15 cellular contexts compared by ENCODE assay signal in genomic region chr7:94115316-94115715, GRCh38.
"Had no signal": no experiment of that assay in that cellular context is flagged by ENCODE, and none has a peak within 500 bp of the region (broad histone marks: within the 10 kb centered on the region; RNA-seq: fewer than 3 reads in every experiment).

No MANE protein-coding gene starts in this region.

- ATAC-seq: natural killer cell treated with Interleukin-12 subunit alpha and Interleukin-12 subunit beta and Interleukin-15 and Interleukin-18, amount 100 ng/mL, for 72 hours; stimulated activated effector memory CD8-positive, alpha-beta T cell treated with anti-CD3 and anti-CD28 coated beads, Interleukin-12 subunit alpha, Interleukin-12 subunit beta, amount 100 ng/mL, for 72 hours; upper lobe of right lung had no signal

- H3K9me3 ChIP-seq: thoracic aorta, upper lobe of right lung had no signal

- H3K4me3 ChIP-seq: cardiac muscle cell, thoracic aorta, upper lobe of right lung had no signal

- H3K4me1 Mint-ChIP-seq: activated B cell treated with CpG ODN at 0.5 μM for 24 hours; endodermal cell; stimulated activated effector memory CD8-positive, alpha-beta T cell treated with anti-CD3 and anti-CD28 coated beads, Interleukin-12 subunit alpha, Interleukin-12 subunit beta, amount 100 ng/mL, for 72 hours had no signal

- H3K27ac Mint-ChIP-seq: activated B cell treated with CpG ODN at 0.5 μM for 24 hours; activated T-helper 1 cell treated with anti-CD3 and anti-CD28 coated beads, Interleukin-12 subunit alpha, Interleukin-12 subunit beta, Interleukin-2, Interleukin-4 antibody, amounts not matched to agents 30 ng/mL and 10 ng/mL and 1 ng/mL, durations not matched to agents 14 hours and 24 hours and 36 hours; endodermal cell; natural killer cell treated with Interleukin-12 subunit alpha and Interleukin-12 subunit beta and Interleukin-15 and Interleukin-18, amount 100 ng/mL, for 72 hours; stimulated activated effector memory CD8-positive, alpha-beta T cell treated with anti-CD3 and anti-CD28 coated beads, Interleukin-12 subunit alpha, Interleukin-12 subunit beta, amount 100 ng/mL, for 72 hours had no signal

- H3K4me1 ChIP-seq: upper lobe of right lung had no signal

- H3K27ac ChIP-seq: cardiac muscle cell, thoracic aorta, upper lobe of right lung had no signal

- H3K36me3 Mint-ChIP-seq: natural killer cell treated with Interleukin-12 subunit alpha and Interleukin-12 subunit beta and Interleukin-15 and Interleukin-18, amount 100 ng/mL, for 72 hours; stimulated activated effector memory CD8-positive, alpha-beta T cell treated with anti-CD3 and anti-CD28 coated beads, Interleukin-12 subunit alpha, Interleukin-12 subunit beta, amount 100 ng/mL, for 72 hours had no signal

- DNase-seq: activated B cell treated with CpG ODN at 0.5 μM for 24 hours; activated CD4-positive, alpha-beta T cell treated with anti-CD3 and anti-CD28 coated beads, Interleukin-2, amount 50 U/mL, for 1 hour; activated CD8-positive, alpha-beta memory T cell treated with anti-CD3 and anti-CD28 coated beads for 24 hours; aorta; endodermal cell; glutamatergic neuron; hypothalamus; posterior cingulate gyrus; retina; upper lobe of right lung had no signal

- H3K9me3 Mint-ChIP-seq: activated B cell treated with CpG ODN at 0.5 μM for 24 hours; activated T-helper 1 cell treated with anti-CD3 and anti-CD28 coated beads, Interleukin-12 subunit alpha, Interleukin-12 subunit beta, Interleukin-2, Interleukin-4 antibody, amounts not matched to agents 30 ng/mL and 10 ng/mL and 1 ng/mL, durations not matched to agents 14 hours and 24 hours and 36 hours; endodermal cell; natural killer cell treated with Interleukin-12 subunit alpha and Interleukin-12 subunit beta and Interleukin-15 and Interleukin-18, amount 100 ng/mL, for 72 hours; stimulated activated effector memory CD8-positive, alpha-beta T cell treated with anti-CD3 and anti-CD28 coated beads, Interleukin-12 subunit alpha, Interleukin-12 subunit beta, amount 100 ng/mL, for 72 hours had no signal

- H3K27me3 ChIP-seq: cardiac muscle cell, upper lobe of right lung had no signal

- H3K4me3 Mint-ChIP-seq: activated B cell treated with CpG ODN at 0.5 μM for 24 hours; activated T-helper 1 cell treated with anti-CD3 and anti-CD28 coated beads, Interleukin-12 subunit alpha, Interleukin-12 subunit beta, Interleukin-2, Interleukin-4 antibody, amounts not matched to agents 30 ng/mL and 10 ng/mL and 1 ng/mL, durations not matched to agents 14 hours and 24 hours and 36 hours; endodermal cell; natural killer cell treated with Interleukin-12 subunit alpha and Interleukin-12 subunit beta and Interleukin-15 and Interleukin-18, amount 100 ng/mL, for 72 hours; stimulated activated effector memory CD8-positive, alpha-beta T cell treated with anti-CD3 and anti-CD28 coated beads, Interleukin-12 subunit alpha, Interleukin-12 subunit beta, amount 100 ng/mL, for 72 hours had no signal

- H3K36me3 ChIP-seq: cardiac muscle cell, thoracic aorta, upper lobe of right lung had no signal
